In genomic region chr6:47598367-47598766, GRCh38 we compare ENCODE assay signal across 38 cellular contexts.
"Had no signal": no experiment of that assay in that cellular context is flagged by ENCODE, and none has a peak within 500 bp of the region (broad histone marks: within the 10 kb centered on the region; RNA-seq: fewer than 3 reads in every experiment).

No MANE protein-coding gene starts in this region.

- H3K36me3 ChIP-seq: breast epithelium had no signal

- H3K4me3 ChIP-seq: adrenal gland, ascending aorta, body of pancreas, breast epithelium, cardiac muscle cell had no signal

- H3K4me3 Mint-ChIP-seq: activated naive CD4-positive, alpha-beta T cell treated with anti-CD3 and anti-CD28 coated beads for 36 hours; activated naive CD4-positive, alpha-beta T cell treated with anti-CD3 and anti-CD28 coated beads, Interleukin-2, amount 10 ng/mL, durations not matched to agents 7 days and 5 days; activated naive CD4-positive, alpha-beta T cell treated with anti-CD3 and anti-CD28 coated beads, Interleukin-2, amount 50 U/mL, for 24 hours; activated naive CD8-positive, alpha-beta T cell; activated naive CD8-positive, alpha-beta T cell treated with anti-CD3 and anti-CD28 coated beads for 36 hours; activated naive CD8-positive, alpha-beta T cell treated with anti-CD3 and anti-CD28 coated beads, Interleukin-2, amount 10 ng/mL, durations not matched to agents 7 days and 5 days; activated naive CD8-positive, alpha-beta T cell treated with anti-CD3 and anti-CD28 coated beads, Interleukin-2, amount 50 U/mL, for 24 hours; activated T-cell treated with anti-CD3 and anti-CD28 coated beads, Interleukin-2, amount 50 U/mL, for 4 hours; activated T-cell treated with anti-CD3 and anti-CD28 coated beads, Interleukin-2, amount 50 U/mL, for 72 hours; activated T-helper 1 cell treated with anti-CD3 and anti-CD28 coated beads, Interleukin-12 subunit alpha, Interleukin-12 subunit beta, Interleukin-2, Interleukin-4 antibody, amounts not matched to agents 30 ng/mL and 10 ng/mL and 1 ng/mL, durations not matched to agents 14 hours and 24 hours and 36 hours; activated T-helper 17 cell treated with anti-CD3 and anti-CD28 coated beads, Interleukin-2, amount 50 U/mL, for 72 hours; brain; central memory CD8-positive, alpha-beta T cell had no signal

- H3K9me3 Mint-ChIP-seq: activated naive CD4-positive, alpha-beta T cell treated with anti-CD3 and anti-CD28 coated beads for 36 hours; activated naive CD4-positive, alpha-beta T cell treated with anti-CD3 and anti-CD28 coated beads, Interleukin-2, amount 10 ng/mL, durations not matched to agents 7 days and 5 days; activated naive CD4-positive, alpha-beta T cell treated with anti-CD3 and anti-CD28 coated beads, Interleukin-2, amount 50 U/mL, for 24 hours; activated naive CD4-positive, alpha-beta T cell treated with anti-CD3 and anti-CD28 coated beads, Interleukin-2, amount 50 U/mL, for 72 hours; activated naive CD8-positive, alpha-beta T cell treated with anti-CD3 and anti-CD28 coated beads for 36 hours; activated naive CD8-positive, alpha-beta T cell treated with anti-CD3 and anti-CD28 coated beads, Interleukin-2, amount 50 U/mL, for 24 hours; activated T-cell treated with anti-CD3 and anti-CD28 coated beads, Interleukin-2, amount 50 U/mL, for 4 hours; activated T-cell treated with anti-CD3 and anti-CD28 coated beads, Interleukin-2, amount 50 U/mL, for 72 hours; activated T-helper 1 cell treated with anti-CD3 and anti-CD28 coated beads, Interleukin-12 subunit alpha, Interleukin-12 subunit beta, Interleukin-2, Interleukin-4 antibody, amounts not matched to agents 30 ng/mL and 10 ng/mL and 1 ng/mL, durations not matched to agents 14 hours and 24 hours and 36 hours; activated T-helper 17 cell treated with anti-CD3 and anti-CD28 coated beads, Interleukin-2, amount 50 U/mL, for 72 hours; activated T-helper 2 cell treated with anti-CD3 and anti-CD28 coated beads, Interferon-gamma antibody, Interleukin-2, Interleukin-4, amounts not matched to agents 10 μg/mL and 5 μg/mL and 100 μg/mL, durations not matched to agents 14 hours and 24 hours and 36 hours; central memory CD8-positive, alpha-beta T cell had no signal

- H3K4me1 Mint-ChIP-seq: activated naive CD4-positive, alpha-beta T cell treated with anti-CD3 and anti-CD28 coated beads, Interleukin-2, amount 10 ng/mL, durations not matched to agents 7 days and 5 days; activated naive CD4-positive, alpha-beta T cell treated with anti-CD3 and anti-CD28 coated beads, Interleukin-2, amount 50 U/mL, for 24 hours; activated naive CD8-positive, alpha-beta T cell treated with anti-CD3 and anti-CD28 coated beads, Interleukin-2, amount 50 U/mL, for 24 hours; activated T-helper 17 cell treated with anti-CD3 and anti-CD28 coated beads, Interleukin-2, amount 50 U/mL, for 72 hours; brain; central memory CD8-positive, alpha-beta T cell had no signal

- H3K27ac ChIP-seq: adrenal gland, ascending aorta, body of pancreas, brain microvascular endothelial cell, breast epithelium, cardiac muscle cell had no signal

- DNase-seq: activated effector memory CD4-positive, alpha-beta T cell treated with anti-CD3 and anti-CD28 coated beads, Interleukin-2, amount 50 U/mL, for 16 hours; activated effector memory CD4-positive, alpha-beta T cell treated with Interleukin-2 at 50 U/mL for 16 hours; activated gamma-delta T cell; activated gamma-delta T cell treated with Interleukin-2 at 50 U/mL for 16 hours; activated naive CD4-positive, alpha-beta T cell; activated naive CD4-positive, alpha-beta T cell treated with anti-CD3 and anti-CD28 coated beads for 36 hours; activated naive CD4-positive, alpha-beta T cell treated with anti-CD3 and anti-CD28 coated beads, Interleukin-2, amount 10 ng/mL, durations not matched to agents 7 days and 5 days; activated naive CD4-positive, alpha-beta T cell treated with anti-CD3 and anti-CD28 coated beads, Interleukin-2, amount 50 U/mL, for 16 hours; activated naive CD4-positive, alpha-beta T cell treated with Interleukin-2 at 50 U/mL for 16 hours; activated naive CD8-positive, alpha-beta T cell treated with anti-CD3 and anti-CD28 coated beads for 36 hours; activated naive CD8-positive, alpha-beta T cell treated with anti-CD3 and anti-CD28 coated beads, Interleukin-2, amount 10 ng/mL, durations not matched to agents 7 days and 5 days; activated naive CD8-positive, alpha-beta T cell treated with anti-CD3 and anti-CD28 coated beads, Interleukin-2, amount 50 U/mL, for 24 hours; activated T-cell treated with anti-CD3 and anti-CD28 coated beads, Interleukin-2, amount 50 U/mL, for 4 hours; activated T-cell treated with anti-CD3 and anti-CD28 coated beads, Interleukin-2, amount 50 U/mL, for 48 hours; activated T-cell treated with anti-CD3 and anti-CD28 coated beads, Interleukin-2, amount 50 U/mL, for 72 hours; adrenal gland; amniotic stem cell; amygdala; anterior cingulate cortex; aorta; body of pancreas; brain microvascular endothelial cell; caudate nucleus; central memory CD4-positive, alpha-beta T cell; cerebellar nuclear complex had no signal

- FAIRE-seq: astrocyte, bronchial epithelial cell had no signal

- H3K4me1 ChIP-seq: adrenal gland, ascending aorta, breast epithelium had no signal

- H3K27ac Mint-ChIP-seq: activated naive CD4-positive, alpha-beta T cell treated with anti-CD3 and anti-CD28 coated beads for 36 hours; activated naive CD4-positive, alpha-beta T cell treated with anti-CD3 and anti-CD28 coated beads, Interleukin-2, amount 10 ng/mL, durations not matched to agents 7 days and 5 days; activated naive CD4-positive, alpha-beta T cell treated with anti-CD3 and anti-CD28 coated beads, Interleukin-2, amount 50 U/mL, for 24 hours; activated naive CD4-positive, alpha-beta T cell treated with anti-CD3 and anti-CD28 coated beads, Interleukin-2, amount 50 U/mL, for 72 hours; activated naive CD8-positive, alpha-beta T cell; activated naive CD8-positive, alpha-beta T cell treated with anti-CD3 and anti-CD28 coated beads for 36 hours; activated naive CD8-positive, alpha-beta T cell treated with anti-CD3 and anti-CD28 coated beads, Interleukin-2, amount 10 ng/mL, durations not matched to agents 7 days and 5 days; activated naive CD8-positive, alpha-beta T cell treated with anti-CD3 and anti-CD28 coated beads, Interleukin-2, amount 50 U/mL, for 24 hours; activated T-cell treated with anti-CD3 and anti-CD28 coated beads, Interleukin-2, amount 50 U/mL, for 72 hours; activated T-helper 1 cell treated with anti-CD3 and anti-CD28 coated beads, Interleukin-12 subunit alpha, Interleukin-12 subunit beta, Interleukin-2, Interleukin-4 antibody, amounts not matched to agents 30 ng/mL and 10 ng/mL and 1 ng/mL, durations not matched to agents 14 hours and 24 hours and 36 hours; activated T-helper 17 cell treated with anti-CD3 and anti-CD28 coated beads, Interleukin-2, amount 50 U/mL, for 72 hours; activated T-helper 2 cell treated with anti-CD3 and anti-CD28 coated beads, Interferon-gamma antibody, Interleukin-2, Interleukin-4, amounts not matched to agents 10 μg/mL and 5 μg/mL and 100 μg/mL, durations not matched to agents 14 hours and 24 hours and 36 hours; brain had no signal

- H3K9me3 ChIP-seq: adrenal gland, ascending aorta, body of pancreas, breast epithelium had no signal

- H3K27me3 Mint-ChIP-seq: activated naive CD4-positive, alpha-beta T cell treated with anti-CD3 and anti-CD28 coated beads, Interleukin-2, amount 10 ng/mL, durations not matched to agents 7 days and 5 days; activated naive CD4-positive, alpha-beta T cell treated with anti-CD3 and anti-CD28 coated beads, Interleukin-2, amount 50 U/mL, for 24 hours; activated naive CD8-positive, alpha-beta T cell; activated naive CD8-positive, alpha-beta T cell treated with anti-CD3 and anti-CD28 coated beads for 36 hours; activated naive CD8-positive, alpha-beta T cell treated with anti-CD3 and anti-CD28 coated beads, Interleukin-2, amount 10 ng/mL, durations not matched to agents 7 days and 5 days; activated naive CD8-positive, alpha-beta T cell treated with anti-CD3 and anti-CD28 coated beads, Interleukin-2, amount 50 U/mL, for 24 hours; activated T-helper 17 cell treated with anti-CD3 and anti-CD28 coated beads, Interleukin-2, amount 50 U/mL, for 72 hours; brain; central memory CD8-positive, alpha-beta T cell had no signal

- H3K27me3 ChIP-seq: adrenal gland, ascending aorta, body of pancreas, brain microvascular endothelial cell, breast epithelium, cardiac muscle cell had no signal

- ATAC-seq: activated naive CD4-positive, alpha-beta T cell treated with anti-CD3 and anti-CD28 coated beads, Interleukin-2, amount 50 U/mL, for 72 hours; activated naive CD8-positive, alpha-beta T cell treated with anti-CD3 and anti-CD28 coated beads, Interleukin-2, amount 50 U/mL, for 24 hours; activated T-cell treated with anti-CD3 and anti-CD28 coated beads, Interleukin-2, amount 50 U/mL, for 4 hours; activated T-cell treated with anti-CD3 and anti-CD28 coated beads, Interleukin-2, amount 50 U/mL, for 72 hours; activated T-helper 17 cell treated with anti-CD3 and anti-CD28 coated beads, Interleukin-2, amount 50 U/mL, for 72 hours; body of pancreas had no signal
